Comparison of ENCODE assay signal across 13 cellular contexts in genomic region chr1:93839307-93839706, GRCh38. TPM values are rescaled to one million over a fixed set of nuclear protein-coding genes. Genes with fewer than 3 reads are reported as not detected.
DNase-seq lines count a peak whose midpoint lies in the region; ATAC-seq, FAIRE-seq and TF ChIP-seq lines count a peak whose summit lies in the region.
"Had no signal": no experiment of that assay in that cellular context is flagged by ENCODE, and none has a peak within 500 bp of the region (broad histone marks: within the 10 kb centered on the region; RNA-seq: fewer than 3 reads in every experiment).

No MANE protein-coding gene starts in this region.

- no peaks in the 10 kb centered on the region; the same call in 1 of the 2 replicates for H3K36me3 ChIP-seq in RWPE2 (ENCODE audit: low read depth)

- POLR2A ChIA-PET in A549 (lab: Yijun Ruan, JAX) = no interaction called here

- no peak for TF ChIP-seq POLR2A in A549 (IDR thresholded peaks at IDR 0.05; ENCODE audit: low read length)

- CTCF ChIA-PET in A549 (lab: Yijun Ruan, JAX) = interaction anchor here (0.6 to 6.3 kb wide), 4 partner anchors 13 to 364 kb away, joined by 3 to 63 read pairs (median 3); no protein-coding TSS in a partner anchor

- no peak overlapping the region for H3K4me3 ChIP-seq in A549
- H3K4me3 ChIP-seq in RWPE2 (ENCODE audit: severe bottlenecking) = no peak overlapping the region
- H3K4me3 ChIP-seq in fibroblast of the aortic adventitia (ENCODE audit: low read depth, low read length) = no peak overlapping the region

- H3K4me1 ChIP-seq in A549 = peaks cover 12% of the 10 kb centered on the region
- peaks cover 9% of the 10 kb centered on the region for H3K4me1 ChIP-seq in RWPE2 (ENCODE audit: insufficient read depth, poor library complexity, severe bottlenecking)

- TF ChIP-seq CTCF in A549 (IDR thresholded peaks at IDR 0.05) (no peak), RWPE2 (IDR thresholded peaks at IDR 0.05; ENCODE audit: poor library complexity, severe bottlenecking) (no peak), fibroblast of the aortic adventitia (IDR thresholded peaks at IDR 0.05; ENCODE audit: insufficient read depth, low read length) (no peak)

- TF ChIP-seq RAD21 in A549 (conservative IDR thresholded peaks at IDR 0.05 in 1 of 2, IDR thresholded peaks at IDR 0.05 in 1 of 2) = no peak

- TF ChIP-seq EP300 in A549 (IDR thresholded peaks at IDR 0.05) = no peak

- WGBS in A549 (ENCODE audit: missing lambda C conversion rate) = 0% methylated on average over 1 of the region's 1 CpG

- H3K9me3 ChIP-seq in A549 = no peaks in the 10 kb centered on the region
- H3K9me3 ChIP-seq in RWPE2 (ENCODE audit: severe bottlenecking) = no peaks in the 10 kb centered on the region

- DNase-seq in A549 (ENCODE audit: low read depth in 1 of 2, low spot score in 1 of 2) = no peak
- DNase-seq in GM03348 (ENCODE audit: low spot score) = peak; percentile 87
- no peak for DNase-seq in RWPE2 (ENCODE audit: low spot score)
- peak; percentile 97 for DNase-seq in fibroblast of the aortic adventitia (ENCODE audit: low read depth)
- DNase-seq in activated CD4-positive, CD25-positive, alpha-beta regulatory T cell (lab: John Stamatoyannopoulos, UW) = no peak
- DNase-seq: activated B cell treated with CpG ODN at 0.5 μM for 24 hours; activated naive CD4-positive, alpha-beta T cell treated with anti-CD3 and anti-CD28 coated beads, Interleukin-2, amount 50 U/mL, for 16 hours; CD8-positive, alpha-beta T cell; effector memory CD4-positive, alpha-beta T cell; NCI-H1694 treated with DMSO at 0.1 percent for 48 hours had no signal

- FAIRE-seq in A549 (lab: Jason Lieb, UNC) = no peak

- H3K27ac ChIP-seq in A549 = peak overlapping the region; percentile 44 to 50; a peak in 4 of 6 replicates
- H3K27ac ChIP-seq in RWPE2 (ENCODE audit: poor library complexity, severe bottlenecking) = peak overlapping the region; percentile 72

- no peaks in the 10 kb centered on the region for H3K27me3 ChIP-seq in RWPE2 (ENCODE audit: insufficient read depth, poor library complexity, severe bottlenecking)

- peak overlapping the region; percentile 34; the same call in 1 of the 3 replicates for H3K4me2 ChIP-seq in A549

- ATAC-seq in A549 (peak in 1 of 2 experiments; percentile 57; a peak in 3 of 6 replicates), RWPE2 (ENCODE audit: low read depth) (peak; percentile 84), GM21526 (IDR thresholded peaks at IDR 0.05; ENCODE audit: low FRiP score, unreplicated experiment) (no peak), HG03097 (IDR thresholded peaks at IDR 0.05; ENCODE audit: low FRiP score, unreplicated experiment) (no peak), HG03571 (IDR thresholded peaks at IDR 0.05; ENCODE audit: unreplicated experiment) (no peak)
- ATAC-seq: CD8-positive, alpha-beta T cell had no signal

TF ChIP-seq in A549, 52 proteins besides CTCF, POLR2A, EP300 and RAD21:
- TF ChIP-seq FOSL2 (IDR thresholded peaks at IDR 0.05) (no peak), FOSL2 (CRISPR knock-in tag; IDR thresholded peaks at IDR 0.05) (peak; percentile 18; the same call in 1 of the 2 replicates), ATOH8 (CRISPR knock-in tag; IDR thresholded peaks at IDR 0.05; ENCODE audit: low read depth) (no peak)

RNA-seq across cellular contexts. Expression of gene DNTTIP2, which starts 39.7 kb away (rescaled TPM):
- polyA plus RNA-seq in A549 (2011; rRNA removed) (41.5 and 45.7 TPM in 2 replicates), A549 (2017; fragmentation: RNase III; extraction: RNeasy Plus Mini Kit Qiagen cat#74134 plus additional on column Dnase treatment) (39.1 to 42.0 TPM (median 40.6 TPM) in 3 replicates)
- polyA plus RNA-seq in A549 (2012; cell fraction: cytosol; rRNA removed) = 5.4 and 7.7 TPM in 2 replicates
- polyA plus RNA-seq in A549 (2012; cell fraction: nucleus; rRNA removed) = 7.1 and 7.9 TPM in 2 replicates
- polyA minus RNA-seq in A549 (2011; rRNA and poly(A)+ RNA removed) = 18.8 and 19.2 TPM in 2 replicates
- 39.0 and 40.2 TPM in 2 replicates for total RNA-seq in fibroblast of the aortic adventitia (ENCODE audit: low replicate concordance)

Comparison
In these comparisons a context has a peak if more than half of its experiments do, and no peak if none do; other contexts are left out.
1. DNase-seq: peak in GM03348 (single experiment) and fibroblast of the aortic adventitia (single experiment); none in A549 (0 of 2), RWPE2 (single experiment) and activated CD4-positive, CD25-positive, alpha-beta regulatory T cell (0 of 4).